ENCODE assay signal across 32 cellular contexts in genomic region chr16:80775450-80775849, GRCh38.
"Had no signal": no experiment of that assay in that cellular context is flagged by ENCODE, and none has a peak within 500 bp of the region (broad histone marks: within the 10 kb centered on the region; RNA-seq: fewer than 3 reads in every experiment).

No MANE protein-coding gene starts in this region.

- ATAC-seq: activated CD4-positive, alpha-beta T cell treated with anti-CD3 and anti-CD28 coated beads for 36 hours; activated CD8-positive, alpha-beta memory T cell treated with anti-CD3 and anti-CD28 coated beads, Interleukin-2, amount 10 ng/mL, durations not matched to agents 7 days and 5 days; activated CD8-positive, alpha-beta T cell treated with anti-CD3 and anti-CD28 coated beads, Interleukin-2, amount 10 ng/mL, durations not matched to agents 7 days and 5 days; activated naive CD8-positive, alpha-beta T cell treated with anti-CD3 and anti-CD28 coated beads, Interleukin-2, amount 50 U/mL, for 24 hours; body of pancreas; esophagus mucosa had no signal

- H3K4me1 Mint-ChIP-seq: activated naive CD8-positive, alpha-beta T cell treated with anti-CD3 and anti-CD28 coated beads for 36 hours; endodermal cell had no signal

- H3K4me3 ChIP-seq: adrenal gland, body of pancreas, coronary artery, dorsolateral prefrontal cortex had no signal

- H3K27ac Mint-ChIP-seq: activated CD4-positive, alpha-beta memory T cell treated with anti-CD3 and anti-CD28 coated beads for 36 hours; activated CD4-positive, alpha-beta T cell treated with anti-CD3 and anti-CD28 coated beads for 36 hours; activated CD4-positive, alpha-beta T cell treated with anti-CD3 and anti-CD28 coated beads, Interleukin-2, amount 10 ng/mL, durations not matched to agents 24 days and 14 days; activated CD8-positive, alpha-beta memory T cell treated with anti-CD3 and anti-CD28 coated beads, Interleukin-2, amount 10 ng/mL, durations not matched to agents 7 days and 5 days; activated CD8-positive, alpha-beta T cell treated with anti-CD3 and anti-CD28 coated beads, Interleukin-2, amount 10 ng/mL, durations not matched to agents 7 days and 5 days; activated naive CD4-positive, alpha-beta T cell treated with anti-CD3 and anti-CD28 coated beads for 36 hours; activated naive CD4-positive, alpha-beta T cell treated with anti-CD3 and anti-CD28 coated beads, Interleukin-2, amount 50 U/mL, for 24 hours; activated naive CD8-positive, alpha-beta T cell treated with anti-CD3 and anti-CD28 coated beads for 36 hours; activated naive CD8-positive, alpha-beta T cell treated with anti-CD3 and anti-CD28 coated beads, Interleukin-2, amount 50 U/mL, for 24 hours; activated T-helper 1 cell treated with anti-CD3 and anti-CD28 coated beads, Interleukin-12 subunit alpha, Interleukin-12 subunit beta, Interleukin-2, Interleukin-4 antibody, amounts not matched to agents 30 ng/mL and 10 ng/mL and 1 ng/mL, durations not matched to agents 14 hours and 24 hours and 36 hours; activated T-helper 2 cell treated with anti-CD3 and anti-CD28 coated beads, Interferon-gamma antibody, Interleukin-2, Interleukin-4, amounts not matched to agents 10 μg/mL and 5 μg/mL and 100 μg/mL, durations not matched to agents 14 hours and 24 hours and 36 hours; dendritic cell treated with granulocyte-macrophage colony-stimulating factor and Interleukin-4, amounts not matched to agents 40 ng/mL and 50 ng/mL, for 4 days; endodermal cell had no signal

- H3K36me3 ChIP-seq: adrenal gland had no signal

- H3K9me3 Mint-ChIP-seq: activated naive CD4-positive, alpha-beta T cell treated with anti-CD3 and anti-CD28 coated beads, Interleukin-2, amount 50 U/mL, for 24 hours; activated naive CD8-positive, alpha-beta T cell treated with anti-CD3 and anti-CD28 coated beads, Interleukin-2, amount 50 U/mL, for 24 hours had no signal

- H3K27me3 Mint-ChIP-seq: activated CD4-positive, alpha-beta memory T cell treated with anti-CD3 and anti-CD28 coated beads for 36 hours; activated CD4-positive, alpha-beta T cell treated with anti-CD3 and anti-CD28 coated beads for 36 hours; activated CD4-positive, alpha-beta T cell treated with anti-CD3 and anti-CD28 coated beads, Interleukin-2, amount 10 ng/mL, durations not matched to agents 24 days and 14 days; activated CD8-positive, alpha-beta memory T cell treated with anti-CD3 and anti-CD28 coated beads, Interleukin-2, amount 10 ng/mL, durations not matched to agents 7 days and 5 days; activated naive CD4-positive, alpha-beta T cell treated with anti-CD3 and anti-CD28 coated beads, Interleukin-2, amount 50 U/mL, for 24 hours; activated naive CD8-positive, alpha-beta T cell treated with anti-CD3 and anti-CD28 coated beads for 36 hours; activated naive CD8-positive, alpha-beta T cell treated with anti-CD3 and anti-CD28 coated beads, Interleukin-2, amount 50 U/mL, for 24 hours; dendritic cell treated with granulocyte-macrophage colony-stimulating factor and Interleukin-4, amounts not matched to agents 40 ng/mL and 50 ng/mL, for 4 days had no signal

- H3K27ac ChIP-seq: adrenal gland, body of pancreas, coronary artery, dorsolateral prefrontal cortex had no signal

- H3K27me3 ChIP-seq: adrenal gland, body of pancreas, dorsolateral prefrontal cortex had no signal

- H3K9me3 ChIP-seq: body of pancreas had no signal

- H3K4me3 Mint-ChIP-seq: activated CD4-positive, alpha-beta memory T cell treated with anti-CD3 and anti-CD28 coated beads for 36 hours; activated CD4-positive, alpha-beta T cell treated with anti-CD3 and anti-CD28 coated beads for 36 hours; activated CD4-positive, alpha-beta T cell treated with anti-CD3 and anti-CD28 coated beads, Interleukin-2, amount 10 ng/mL, durations not matched to agents 24 days and 14 days; activated CD8-positive, alpha-beta memory T cell treated with anti-CD3 and anti-CD28 coated beads, Interleukin-2, amount 10 ng/mL, durations not matched to agents 7 days and 5 days; activated CD8-positive, alpha-beta T cell treated with anti-CD3 and anti-CD28 coated beads, Interleukin-2, amount 10 ng/mL, durations not matched to agents 7 days and 5 days; activated naive CD4-positive, alpha-beta T cell treated with anti-CD3 and anti-CD28 coated beads for 36 hours; activated naive CD4-positive, alpha-beta T cell treated with anti-CD3 and anti-CD28 coated beads, Interleukin-2, amount 50 U/mL, for 24 hours; activated naive CD8-positive, alpha-beta T cell treated with anti-CD3 and anti-CD28 coated beads for 36 hours; activated naive CD8-positive, alpha-beta T cell treated with anti-CD3 and anti-CD28 coated beads, Interleukin-2, amount 50 U/mL, for 24 hours; activated T-helper 1 cell treated with anti-CD3 and anti-CD28 coated beads, Interleukin-12 subunit alpha, Interleukin-12 subunit beta, Interleukin-2, Interleukin-4 antibody, amounts not matched to agents 30 ng/mL and 10 ng/mL and 1 ng/mL, durations not matched to agents 14 hours and 24 hours and 36 hours; dendritic cell treated with granulocyte-macrophage colony-stimulating factor and Interleukin-4, amounts not matched to agents 40 ng/mL and 50 ng/mL, for 4 days; endodermal cell had no signal

- H3K4me1 ChIP-seq: adrenal gland, body of pancreas had no signal

- DNase-seq: activated CD4-positive, alpha-beta memory T cell treated with anti-CD3 and anti-CD28 coated beads for 36 hours; activated CD4-positive, alpha-beta T cell treated with anti-CD3 and anti-CD28 coated beads for 36 hours; activated CD4-positive, alpha-beta T cell treated with anti-CD3 and anti-CD28 coated beads, Interleukin-2, amount 10 ng/mL, durations not matched to agents 24 days and 14 days; activated CD4-positive, CD25-positive, alpha-beta regulatory T cell; activated CD4-positive, CD25-positive, alpha-beta regulatory T cell treated with anti-CD3 and anti-CD28 coated beads, Interleukin-2, amount 50 U/mL, for 72 hours; activated CD8-positive, alpha-beta memory T cell treated with anti-CD3 and anti-CD28 coated beads, Interleukin-2, amount 10 ng/mL, durations not matched to agents 7 days and 5 days; activated CD8-positive, alpha-beta memory T cell treated with anti-CD3 and anti-CD28 coated beads, Interleukin-2, amount 50 U/mL, for 4 hours; activated CD8-positive, alpha-beta T cell treated with anti-CD3 and anti-CD28 coated beads, Interleukin-2, amount 10 ng/mL, durations not matched to agents 7 days and 5 days; activated effector memory CD4-positive, alpha-beta T cell treated with anti-CD3 and anti-CD28 coated beads, Interleukin-2, amount 50 U/mL, for 16 hours; activated naive CD4-positive, alpha-beta T cell treated with anti-CD3 and anti-CD28 coated beads for 36 hours; activated naive CD8-positive, alpha-beta T cell treated with anti-CD3 and anti-CD28 coated beads for 36 hours; activated naive CD8-positive, alpha-beta T cell treated with anti-CD3 and anti-CD28 coated beads, Interleukin-2, amount 50 U/mL, for 24 hours; activated T-cell treated with anti-CD3 and anti-CD28 coated beads, Interleukin-2, amount 50 U/mL, for 1 hour; activated T-cell treated with anti-CD3 and anti-CD28 coated beads, Interleukin-2, amount 50 U/mL, for 48 hours; adrenal gland; amygdala; aorta; body of pancreas; caudate nucleus; cerebellar nuclear complex; dorsolateral prefrontal cortex; effector memory CD4-positive, alpha-beta T cell; endodermal cell; foreskin fibroblast; glutamatergic neuron; T-helper 2 cell had no signal
